Comparison of ENCODE assay signal across 1 cellular context in the genomic region with DNA sequence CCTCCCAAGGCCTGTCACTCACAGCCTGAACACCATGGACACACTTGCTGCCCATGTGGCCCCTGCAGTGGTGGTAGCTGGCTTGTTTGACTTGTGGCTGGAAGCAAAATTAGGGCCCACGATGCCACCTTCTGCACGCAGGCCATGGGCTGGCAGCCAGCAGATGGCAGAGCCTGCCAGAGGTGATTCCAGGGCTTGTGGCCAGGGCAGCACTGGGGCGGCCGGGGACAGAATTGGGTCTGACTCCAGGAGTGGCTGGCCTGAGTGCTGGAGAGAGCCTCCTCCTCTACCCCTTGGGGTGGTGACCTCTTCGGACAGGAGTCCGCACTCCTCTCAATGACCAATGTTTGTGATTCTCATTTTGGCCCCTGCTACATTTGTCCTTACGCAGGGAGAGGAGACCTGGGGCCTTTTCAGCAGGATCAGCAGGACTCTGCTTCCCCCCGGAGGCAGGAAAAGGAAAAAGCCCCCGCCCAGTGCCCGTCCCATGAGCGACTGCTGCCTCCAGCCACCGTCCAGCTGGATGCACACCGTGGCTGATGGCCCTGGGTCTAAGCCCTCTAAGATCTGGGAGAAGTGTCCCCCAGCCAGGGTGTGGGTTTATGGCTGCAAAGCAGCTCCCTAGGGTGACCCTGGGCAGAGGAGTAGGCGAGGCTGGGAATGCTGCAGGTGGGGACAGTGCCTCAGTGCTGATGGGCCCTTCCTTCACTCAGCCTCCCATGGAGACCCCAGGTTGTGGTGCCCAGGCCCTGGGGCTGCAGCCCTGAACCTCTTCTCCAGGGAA.
TF ChIP-seq lines count a peak whose summit lies in the region.

No MANE protein-coding gene starts in this region.

TF ChIP-seq in K562, 482 proteins besides CTCF, POLR2A, EP300 and RAD21 (continued from another document and continues in another):
- TF ChIP-seq, protein P1, sequence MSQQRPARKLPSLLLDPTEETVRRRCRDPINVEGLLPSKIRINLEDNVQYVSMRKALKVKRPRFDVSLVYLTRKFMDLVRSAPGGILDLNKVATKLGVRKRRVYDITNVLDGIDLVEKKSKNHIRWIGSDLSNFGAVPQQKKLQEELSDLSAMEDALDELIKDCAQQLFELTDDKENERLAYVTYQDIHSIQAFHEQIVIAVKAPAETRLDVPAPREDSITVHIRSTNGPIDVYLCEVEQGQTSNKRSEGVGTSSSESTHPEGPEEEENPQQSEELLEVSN (IDR thresholded peaks at IDR 0.05; ENCODE audit: borderline replicate concordance in 1 of 2, extremely low read depth in 1 of 2, insufficient read depth in 1 of 2, insufficient read length in 1 of 2, low read depth in 1 of 2, low read length in 1 of 2, poor library complexity in 1 of 2, severe bottlenecking in 1 of 2), result no peak
- no peak for TF ChIP-seq BRCA1 (IDR thresholded peaks at IDR 0.05)
- TF ChIP-seq BRCA1 (CRISPR knock-in tag; IDR thresholded peaks at IDR 0.05), result no peak
- TF ChIP-seq, protein P2, sequence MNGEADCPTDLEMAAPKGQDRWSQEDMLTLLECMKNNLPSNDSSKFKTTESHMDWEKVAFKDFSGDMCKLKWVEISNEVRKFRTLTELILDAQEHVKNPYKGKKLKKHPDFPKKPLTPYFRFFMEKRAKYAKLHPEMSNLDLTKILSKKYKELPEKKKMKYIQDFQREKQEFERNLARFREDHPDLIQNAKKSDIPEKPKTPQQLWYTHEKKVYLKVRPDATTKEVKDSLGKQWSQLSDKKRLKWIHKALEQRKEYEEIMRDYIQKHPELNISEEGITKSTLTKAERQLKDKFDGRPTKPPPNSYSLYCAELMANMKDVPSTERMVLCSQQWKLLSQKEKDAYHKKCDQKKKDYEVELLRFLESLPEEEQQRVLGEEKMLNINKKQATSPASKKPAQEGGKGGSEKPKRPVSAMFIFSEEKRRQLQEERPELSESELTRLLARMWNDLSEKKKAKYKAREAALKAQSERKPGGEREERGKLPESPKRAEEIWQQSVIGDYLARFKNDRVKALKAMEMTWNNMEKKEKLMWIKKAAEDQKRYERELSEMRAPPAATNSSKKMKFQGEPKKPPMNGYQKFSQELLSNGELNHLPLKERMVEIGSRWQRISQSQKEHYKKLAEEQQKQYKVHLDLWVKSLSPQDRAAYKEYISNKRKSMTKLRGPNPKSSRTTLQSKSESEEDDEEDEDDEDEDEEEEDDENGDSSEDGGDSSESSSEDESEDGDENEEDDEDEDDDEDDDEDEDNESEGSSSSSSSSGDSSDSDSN (IDR thresholded peaks at IDR 0.05; ENCODE audit: borderline replicate concordance in 1 of 2, low read depth in 2 of 2, low read length in 2 of 2), result no peak
- no peak for TF ChIP-seq SAFB (IDR thresholded peaks at IDR 0.05; ENCODE audit: borderline replicate concordance, low read depth, low read length)
- TF ChIP-seq PHF20 (IDR thresholded peaks at IDR 0.05; ENCODE audit: partially characterized antibody), result no peak
- peak; percentile 58; the same call in 1 of the 2 replicates for TF ChIP-seq ESRRA (IDR thresholded peaks at IDR 0.05; ENCODE audit: borderline replicate concordance, low read depth)
- TF ChIP-seq GABPB1 (CRISPR knock-in tag; IDR thresholded peaks at IDR 0.05), result no peak
- peak; percentile 45; the same call in 1 of the 2 replicates for TF ChIP-seq MYNN (IDR thresholded peaks at IDR 0.05)
- TF ChIP-seq MYNN (CRISPR knock-in tag; IDR thresholded peaks at IDR 0.05), result no peak
- TF ChIP-seq HOXB6 (CRISPR knock-in tag; IDR thresholded peaks at IDR 0.05; ENCODE audit: borderline replicate concordance), result no peak
- TF ChIP-seq, protein P3, sequence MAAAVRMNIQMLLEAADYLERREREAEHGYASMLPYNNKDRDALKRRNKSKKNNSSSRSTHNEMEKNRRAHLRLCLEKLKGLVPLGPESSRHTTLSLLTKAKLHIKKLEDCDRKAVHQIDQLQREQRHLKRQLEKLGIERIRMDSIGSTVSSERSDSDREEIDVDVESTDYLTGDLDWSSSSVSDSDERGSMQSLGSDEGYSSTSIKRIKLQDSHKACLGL (CRISPR knock-in tag; IDR thresholded peaks at IDR 0.05; ENCODE audit: borderline replicate concordance, poor library complexity, severe bottlenecking), result no peak
- peak; percentile 76 for TF ChIP-seq ERF (CRISPR knock-in tag; IDR thresholded peaks at IDR 0.05)
- TF ChIP-seq ZNF57 (CRISPR knock-in tag; IDR thresholded peaks at IDR 0.05), result no peak
- no peak for TF ChIP-seq ZNF23 (CRISPR knock-in tag; IDR thresholded peaks at IDR 0.05)
- peak; percentile 38 for TF ChIP-seq ZFP36 (IDR thresholded peaks at IDR 0.05; ENCODE audit: low read depth, low read length, partially characterized antibody)
- no peak for TF ChIP-seq RFX7 (CRISPR knock-in tag; IDR thresholded peaks at IDR 0.05)
- TF ChIP-seq, protein P4, sequence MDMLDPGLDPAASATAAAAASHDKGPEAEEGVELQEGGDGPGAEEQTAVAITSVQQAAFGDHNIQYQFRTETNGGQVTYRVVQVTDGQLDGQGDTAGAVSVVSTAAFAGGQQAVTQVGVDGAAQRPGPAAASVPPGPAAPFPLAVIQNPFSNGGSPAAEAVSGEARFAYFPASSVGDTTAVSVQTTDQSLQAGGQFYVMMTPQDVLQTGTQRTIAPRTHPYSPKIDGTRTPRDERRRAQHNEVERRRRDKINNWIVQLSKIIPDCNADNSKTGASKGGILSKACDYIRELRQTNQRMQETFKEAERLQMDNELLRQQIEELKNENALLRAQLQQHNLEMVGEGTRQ (CRISPR knock-in tag; IDR thresholded peaks at IDR 0.05), result no peak
- TF ChIP-seq, protein P5, sequence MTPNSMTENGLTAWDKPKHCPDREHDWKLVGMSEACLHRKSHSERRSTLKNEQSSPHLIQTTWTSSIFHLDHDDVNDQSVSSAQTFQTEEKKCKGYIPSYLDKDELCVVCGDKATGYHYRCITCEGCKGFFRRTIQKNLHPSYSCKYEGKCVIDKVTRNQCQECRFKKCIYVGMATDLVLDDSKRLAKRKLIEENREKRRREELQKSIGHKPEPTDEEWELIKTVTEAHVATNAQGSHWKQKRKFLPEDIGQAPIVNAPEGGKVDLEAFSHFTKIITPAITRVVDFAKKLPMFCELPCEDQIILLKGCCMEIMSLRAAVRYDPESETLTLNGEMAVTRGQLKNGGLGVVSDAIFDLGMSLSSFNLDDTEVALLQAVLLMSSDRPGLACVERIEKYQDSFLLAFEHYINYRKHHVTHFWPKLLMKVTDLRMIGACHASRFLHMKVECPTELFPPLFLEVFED (CRISPR knock-in tag; conservative IDR thresholded peaks at IDR 0.05), result no peak
- no peak for TF ChIP-seq ZNF146 (CRISPR knock-in tag; IDR thresholded peaks at IDR 0.05; ENCODE audit: unreplicated experiment)
- no peak for TF ChIP-seq ZNF354B (CRISPR knock-in tag; IDR thresholded peaks at IDR 0.05)
- no peak for TF ChIP-seq ADNP (tag; IDR thresholded peaks at IDR 0.05)
- TF ChIP-seq SLC30A9 (CRISPR knock-in tag; IDR thresholded peaks at IDR 0.05), result no peak
- TF ChIP-seq PHTF2 (CRISPR knock-in tag; IDR thresholded peaks at IDR 0.05), result no peak
- no peak for TF ChIP-seq CREBBP (IDR thresholded peaks at IDR 0.05; ENCODE audit: low read depth, low read length)
- TF ChIP-seq, protein P6, sequence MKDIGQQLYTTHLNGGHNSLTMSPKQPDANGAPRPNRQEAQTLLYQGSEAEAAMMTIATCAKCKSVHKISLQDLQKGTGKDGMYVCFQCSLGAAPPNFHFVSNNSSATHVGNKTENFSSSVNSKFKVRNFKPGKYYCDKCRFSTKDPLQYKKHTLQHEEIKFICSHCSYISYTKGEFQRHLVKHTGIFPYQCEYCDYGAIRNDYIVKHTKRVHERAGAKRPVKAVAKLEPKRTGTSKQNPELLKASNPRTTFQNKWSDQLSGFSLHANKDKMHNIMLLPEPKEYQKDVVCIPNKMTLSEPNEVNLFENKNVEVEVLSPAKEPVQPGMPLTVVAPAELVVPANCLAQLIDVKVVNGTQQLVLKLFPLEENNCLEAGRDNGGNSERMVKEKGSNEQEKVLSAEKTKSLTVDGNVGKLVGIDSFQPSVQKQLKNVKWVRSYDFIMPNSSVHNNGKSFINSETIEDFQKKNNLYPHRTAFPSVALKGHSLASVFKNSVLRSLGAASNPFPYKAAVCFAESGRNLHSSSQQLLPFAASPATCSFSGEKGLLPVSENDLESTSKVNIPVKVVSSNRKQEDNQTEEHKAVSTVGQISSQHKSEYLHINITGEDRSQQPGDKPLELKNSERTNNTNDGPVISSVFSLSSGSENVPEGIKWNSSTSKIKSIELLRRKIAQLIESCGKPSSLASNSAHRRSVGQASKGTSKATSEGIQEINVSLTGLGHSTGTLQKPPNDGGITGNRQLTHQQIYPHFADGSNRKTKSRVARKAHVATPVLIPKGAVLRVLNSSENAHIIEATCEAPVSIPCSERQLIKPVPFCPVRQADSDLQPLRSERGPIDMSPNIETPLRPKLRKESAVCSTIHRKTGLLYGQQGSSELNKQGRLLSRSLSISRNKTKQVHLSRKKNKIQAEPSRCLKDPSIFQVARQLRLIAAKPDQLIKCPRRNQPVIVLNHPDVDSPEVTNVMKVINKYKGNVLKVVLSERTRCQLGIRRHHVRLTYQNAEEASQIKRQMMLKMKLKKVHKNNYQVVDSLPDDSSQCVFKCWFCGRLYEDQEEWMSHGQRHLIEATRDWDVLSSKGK (CRISPR knock-in tag; IDR thresholded peaks at IDR 0.05), result no peak
- 0 out of 2 replicates have a peak, but pooled peaks have one; percentile 74 for TF ChIP-seq ZNF583 (CRISPR knock-in tag; IDR thresholded peaks at IDR 0.05)
- no peak for TF ChIP-seq MCM7 (IDR thresholded peaks at IDR 0.05)
- no peak for TF ChIP-seq RNF2 (IDR thresholded peaks at IDR 0.05)
- TF ChIP-seq ZKSCAN8 (CRISPR knock-in tag; IDR thresholded peaks at IDR 0.05), result no peak
- TF ChIP-seq, protein P7, sequence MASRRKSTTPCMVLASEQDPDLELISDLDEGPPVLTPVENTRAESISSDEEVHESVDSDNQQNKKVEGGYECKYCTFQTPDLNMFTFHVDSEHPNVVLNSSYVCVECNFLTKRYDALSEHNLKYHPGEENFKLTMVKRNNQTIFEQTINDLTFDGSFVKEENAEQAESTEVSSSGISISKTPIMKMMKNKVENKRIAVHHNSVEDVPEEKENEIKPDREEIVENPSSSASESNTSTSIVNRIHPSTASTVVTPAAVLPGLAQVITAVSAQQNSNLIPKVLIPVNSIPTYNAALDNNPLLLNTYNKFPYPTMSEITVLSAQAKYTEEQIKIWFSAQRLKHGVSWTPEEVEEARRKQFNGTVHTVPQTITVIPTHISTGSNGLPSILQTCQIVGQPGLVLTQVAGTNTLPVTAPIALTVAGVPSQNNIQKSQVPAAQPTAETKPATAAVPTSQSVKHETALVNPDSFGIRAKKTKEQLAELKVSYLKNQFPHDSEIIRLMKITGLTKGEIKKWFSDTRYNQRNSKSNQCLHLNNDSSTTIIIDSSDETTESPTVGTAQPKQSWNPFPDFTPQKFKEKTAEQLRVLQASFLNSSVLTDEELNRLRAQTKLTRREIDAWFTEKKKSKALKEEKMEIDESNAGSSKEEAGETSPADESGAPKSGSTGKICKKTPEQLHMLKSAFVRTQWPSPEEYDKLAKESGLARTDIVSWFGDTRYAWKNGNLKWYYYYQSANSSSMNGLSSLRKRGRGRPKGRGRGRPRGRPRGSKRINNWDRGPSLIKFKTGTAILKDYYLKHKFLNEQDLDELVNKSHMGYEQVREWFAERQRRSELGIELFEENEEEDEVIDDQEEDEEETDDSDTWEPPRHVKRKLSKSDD (conservative IDR thresholded peaks at IDR 0.05; ENCODE audit: low read length), result no peak
- TF ChIP-seq, protein P8, sequence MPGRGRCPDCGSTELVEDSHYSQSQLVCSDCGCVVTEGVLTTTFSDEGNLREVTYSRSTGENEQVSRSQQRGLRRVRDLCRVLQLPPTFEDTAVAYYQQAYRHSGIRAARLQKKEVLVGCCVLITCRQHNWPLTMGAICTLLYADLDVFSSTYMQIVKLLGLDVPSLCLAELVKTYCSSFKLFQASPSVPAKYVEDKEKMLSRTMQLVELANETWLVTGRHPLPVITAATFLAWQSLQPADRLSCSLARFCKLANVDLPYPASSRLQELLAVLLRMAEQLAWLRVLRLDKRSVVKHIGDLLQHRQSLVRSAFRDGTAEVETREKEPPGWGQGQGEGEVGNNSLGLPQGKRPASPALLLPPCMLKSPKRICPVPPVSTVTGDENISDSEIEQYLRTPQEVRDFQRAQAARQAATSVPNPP (IDR thresholded peaks at IDR 0.05; ENCODE audit: borderline replicate concordance, insufficient read depth, insufficient read length), result no peak
- TF ChIP-seq, protein P9, sequence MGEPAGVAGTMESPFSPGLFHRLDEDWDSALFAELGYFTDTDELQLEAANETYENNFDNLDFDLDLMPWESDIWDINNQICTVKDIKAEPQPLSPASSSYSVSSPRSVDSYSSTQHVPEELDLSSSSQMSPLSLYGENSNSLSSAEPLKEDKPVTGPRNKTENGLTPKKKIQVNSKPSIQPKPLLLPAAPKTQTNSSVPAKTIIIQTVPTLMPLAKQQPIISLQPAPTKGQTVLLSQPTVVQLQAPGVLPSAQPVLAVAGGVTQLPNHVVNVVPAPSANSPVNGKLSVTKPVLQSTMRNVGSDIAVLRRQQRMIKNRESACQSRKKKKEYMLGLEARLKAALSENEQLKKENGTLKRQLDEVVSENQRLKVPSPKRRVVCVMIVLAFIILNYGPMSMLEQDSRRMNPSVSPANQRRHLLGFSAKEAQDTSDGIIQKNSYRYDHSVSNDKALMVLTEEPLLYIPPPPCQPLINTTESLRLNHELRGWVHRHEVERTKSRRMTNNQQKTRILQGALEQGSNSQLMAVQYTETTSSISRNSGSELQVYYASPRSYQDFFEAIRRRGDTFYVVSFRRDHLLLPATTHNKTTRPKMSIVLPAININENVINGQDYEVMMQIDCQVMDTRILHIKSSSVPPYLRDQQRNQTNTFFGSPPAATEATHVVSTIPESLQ (CRISPR knock-in tag; IDR thresholded peaks at IDR 0.05), result peak; percentile 23; the same call in 1 of the 2 replicates
- no peak for TF ChIP-seq ARID1B (IDR thresholded peaks at IDR 0.05)
- no peak; the same call in 1 of the 2 replicates for TF ChIP-seq CREB1 (IDR thresholded peaks at IDR 0.05)
- no peak for TF ChIP-seq CREB1 (CRISPR knock-in tag; IDR thresholded peaks at IDR 0.05)
- TF ChIP-seq, protein P10, sequence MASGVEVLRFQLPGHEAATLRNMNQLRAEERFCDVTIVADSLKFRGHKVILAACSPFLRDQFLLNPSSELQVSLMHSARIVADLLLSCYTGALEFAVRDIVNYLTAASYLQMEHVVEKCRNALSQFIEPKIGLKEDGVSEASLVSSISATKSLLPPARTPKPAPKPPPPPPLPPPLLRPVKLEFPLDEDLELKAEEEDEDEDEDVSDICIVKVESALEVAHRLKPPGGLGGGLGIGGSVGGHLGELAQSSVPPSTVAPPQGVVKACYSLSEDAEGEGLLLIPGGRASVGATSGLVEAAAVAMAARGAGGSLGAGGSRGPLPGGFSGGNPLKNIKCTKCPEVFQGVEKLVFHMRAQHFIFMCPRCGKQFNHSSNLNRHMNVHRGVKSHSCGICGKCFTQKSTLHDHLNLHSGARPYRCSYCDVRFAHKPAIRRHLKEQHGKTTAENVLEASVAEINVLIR (CRISPR knock-in tag; IDR thresholded peaks at IDR 0.05), result 0 out of 2 replicates have a peak, but pooled peaks have one; percentile 20
- TF ChIP-seq ZNF668 (CRISPR knock-in tag; IDR thresholded peaks at IDR 0.05), result no peak; the same call in 1 of the 2 replicates
- no peak for TF ChIP-seq HEY1 (CRISPR knock-in tag; IDR thresholded peaks at IDR 0.05; ENCODE audit: borderline replicate concordance)
